Comparison of ENCODE assay signal across 8 cellular contexts in genomic region chr7:77330169-77330882, GRCh38.
DNase-seq lines count a peak whose midpoint lies in the region; ATAC-seq lines count a peak whose summit lies in the region.

No MANE protein-coding gene starts in this region.

- DNase-seq in stimulated activated CD4-positive, alpha-beta T cell treated with anti-CD3 and anti-CD28 coated beads, Interleukin-1b, Interleukin-23, amount 100 ng/mL, for 48 hours = peak; percentile 7
- DNase-seq in stimulated activated CD4-positive, alpha-beta T cell treated with anti-CD3 and anti-CD28 coated beads, Interleukin-4, amount 100 ng/mL, for 4 hours = no peak
- peak; percentile 84 for DNase-seq in SKM-1 (lab: John Stamatoyannopoulos, UW; ENCODE audit: unreplicated experiment)
- peak; percentile 38 for DNase-seq in medulla oblongata (ENCODE audit: extremely low spot score)
- no peak for DNase-seq in NCI-H446 (lab: John Stamatoyannopoulos, UW)
- no peak for DNase-seq in activated CD4-positive, CD25-positive, alpha-beta regulatory T cell treated with anti-CD3 and anti-CD28 coated beads, Interleukin-2, amount 50 U/mL, for 72 hours
- no peak for DNase-seq in superior temporal gyrus (ENCODE audit: extremely low spot score)

- ATAC-seq in HG03097 (IDR thresholded peaks at IDR 0.05; ENCODE audit: low FRiP score, unreplicated experiment) = peak; percentile 39

Comparison
In these comparisons a context has a peak if more than half of its experiments do, and no peak if none do; other contexts are left out.
1. DNase-seq: peak in stimulated activated CD4-positive, alpha-beta T cell treated with anti-CD3 and anti-CD28 coated beads, Interleukin-1b, Interleukin-23, amount 100 ng/mL, for 48 hours (single experiment), SKM-1 (single experiment) and medulla oblongata (single experiment); none in stimulated activated CD4-positive, alpha-beta T cell treated with anti-CD3 and anti-CD28 coated beads, Interleukin-4, amount 100 ng/mL, for 4 hours (0 of 2), NCI-H446 (0 of 2), activated CD4-positive, CD25-positive, alpha-beta regulatory T cell treated with anti-CD3 and anti-CD28 coated beads, Interleukin-2, amount 50 U/mL, for 72 hours (single experiment) and superior temporal gyrus (single experiment).